ENCODE assay signal across 33 cellular contexts in genomic region chr6:73242001-73242400, GRCh38. TPM values are rescaled to one million over a fixed set of nuclear protein-coding genes. Genes with fewer than 3 reads are reported as not detected.
"Had no signal": no experiment of that assay in that cellular context is flagged by ENCODE, and none has a peak within 500 bp of the region (broad histone marks: within the 10 kb centered on the region; RNA-seq: fewer than 3 reads in every experiment).

No MANE protein-coding gene starts in this region.

- H3K27ac ChIP-seq: heart left ventricle, left lung, lower lobe of right lung, neutrophil, parathyroid adenoma, right atrium auricular region, right lobe of liver, tibial nerve, vagina had no signal

- H3K4me1 ChIP-seq: heart left ventricle, left lung, lower lobe of right lung, parathyroid adenoma, right atrium auricular region, right lobe of liver, tibial nerve, vagina had no signal

- DNase-seq: heart left ventricle; kidney glomerular epithelial cell; left colon; left lung; lower lobe of right lung; mammary epithelial cell; mesenchymal stem cell; naive thymus-derived CD8-positive, alpha-beta T cell; occipital lobe; right lobe of liver; stimulated activated CD4-positive, alpha-beta T cell treated with anti-CD3 and anti-CD28 coated beads, Interleukin-1b, Interleukin-23, amount 100 ng/mL, for 48 hours; stimulated activated CD4-positive, alpha-beta T cell treated with anti-CD3 and anti-CD28 coated beads, Interleukin-2, amount 100 ng/mL, for 48 hours; stimulated activated naive CD4-positive, alpha-beta T cell treated with Interleukin-2 at 50 U/mL for 16 hours; stimulated activated naive CD8-positive, alpha-beta T cell treated with anti-CD3 and anti-CD28 coated beads, Interleukin-15, amount 100 ng/mL, for 72 hours; substantia nigra had no signal

- H3K27me3 Mint-ChIP-seq: stimulated activated naive CD8-positive, alpha-beta T cell treated with anti-CD3 and anti-CD28 coated beads, Interleukin-15, amount 100 ng/mL, for 72 hours; type B pancreatic cell had no signal

- H3K9ac ChIP-seq: parathyroid adenoma had no signal

- H3K4me3 ChIP-seq: heart left ventricle, left lung, lower lobe of right lung, right atrium auricular region, right lobe of liver, smooth muscle cell, tibial nerve, vagina had no signal

- H3K4me2 ChIP-seq: smooth muscle cell had no signal

- H3K27ac Mint-ChIP-seq: naive thymus-derived CD8-positive, alpha-beta T cell; nephron; stimulated activated naive CD8-positive, alpha-beta T cell treated with anti-CD3 and anti-CD28 coated beads, Interleukin-15, amount 100 ng/mL, for 72 hours; type B pancreatic cell had no signal

- H3K27me3 ChIP-seq: left lung, right atrium auricular region, right lobe of liver, tibial nerve, vagina had no signal

- H3K36me3 ChIP-seq: heart left ventricle, left lung, lower lobe of right lung, neutrophil, right atrium auricular region, right lobe of liver, tibial nerve, vagina had no signal

- H3K4me1 Mint-ChIP-seq: naive thymus-derived CD8-positive, alpha-beta T cell; nephron; neural crest cell; stimulated activated naive CD8-positive, alpha-beta T cell treated with anti-CD3 and anti-CD28 coated beads, Interleukin-15, amount 100 ng/mL, for 72 hours had no signal

- FAIRE-seq: keratinocyte had no signal

- H3K9me3 ChIP-seq: heart left ventricle, left lung, lower lobe of right lung, neutrophil, right atrium auricular region, right lobe of liver, tibial nerve, vagina had no signal

- ATAC-seq: heart left ventricle; left colon; left lung; lower lobe of right lung; naive thymus-derived CD8-positive, alpha-beta T cell; right lobe of liver; stimulated activated naive CD8-positive, alpha-beta T cell treated with anti-CD3 and anti-CD28 coated beads, Interleukin-15, amount 100 ng/mL, for 72 hours had no signal

- H3K9me3 Mint-ChIP-seq: naive thymus-derived CD8-positive, alpha-beta T cell; nephron; neural crest cell; stimulated activated naive CD8-positive, alpha-beta T cell treated with anti-CD3 and anti-CD28 coated beads, Interleukin-15, amount 100 ng/mL, for 72 hours; type B pancreatic cell had no signal

- H2AFZ ChIP-seq: parathyroid adenoma had no signal

- H3K4me3 Mint-ChIP-seq: naive thymus-derived CD8-positive, alpha-beta T cell; nephron; neural crest cell; stimulated activated naive CD8-positive, alpha-beta T cell treated with anti-CD3 and anti-CD28 coated beads, Interleukin-15, amount 100 ng/mL, for 72 hours; type B pancreatic cell had no signal

- H3K36me3 Mint-ChIP-seq: naive thymus-derived CD8-positive, alpha-beta T cell; type B pancreatic cell had no signal

- H3K79me2 ChIP-seq: parathyroid adenoma had no signal

RNA-seq across cellular contexts. Expression of gene KHDC1L, which starts 16.7 kb away (rescaled TPM):
- total RNA-seq: heart left ventricle; left colon; left lung; liver; lower lobe of right lung; mammary epithelial cell; mucosa of gallbladder; naive thymus-derived CD8-positive, alpha-beta T cell; osteocyte; posterior vena cava; pulmonary artery endothelial cell; renal cortical epithelial cell; right atrium auricular region; right lobe of liver; skeletal muscle tissue; smooth muscle cell; ureter; vagina had no signal
- polyA plus RNA-seq: heart left ventricle; keratinocyte; liver; naive thymus-derived CD8-positive, alpha-beta T cell; smooth muscle cell had no signal
